ENCODE assay signal across 1 cellular context in genomic region chr20:47418061-47418616, GRCh38.
A peak's percentile ranks its signal among the peaks of the same experiment; 100 is the strongest.
TF ChIP-seq lines count a peak whose summit lies in the region.

No MANE protein-coding gene starts in this region.

TF ChIP-seq in HepG2, 621 proteins besides CTCF, POLR2A, EP300 and RAD21 (continues in another document):
- TF ChIP-seq DNMT1 (CRISPR knock-in tag; IDR thresholded peaks at IDR 0.05) = no peak
- no peak for TF ChIP-seq DMAP1 (CRISPR knock-in tag; IDR thresholded peaks at IDR 0.05)
- TF ChIP-seq TP53 (CRISPR knock-in tag; conservative IDR thresholded peaks at IDR 0.05) = no peak
- peak; percentile 45 for TF ChIP-seq HNRNPK (IDR thresholded peaks at IDR 0.05; ENCODE audit: low read depth, low read length, poor library complexity, severe bottlenecking)
- TF ChIP-seq ZNF263 (CRISPR knock-in tag; IDR thresholded peaks at IDR 0.05) = no peak
- no peak for TF ChIP-seq TBP (CRISPR knock-in tag; IDR thresholded peaks at IDR 0.05)
- TF ChIP-seq ZNF496 (CRISPR knock-in tag; IDR thresholded peaks at IDR 0.05; ENCODE audit: insufficient replicate concordance) = no peak
- TF ChIP-seq IKZF4 (CRISPR knock-in tag; IDR thresholded peaks at IDR 0.05; ENCODE audit: borderline replicate concordance, low read depth, not compliant biosample characterization) = no peak
- TF ChIP-seq ZFP90 (CRISPR knock-in tag; IDR thresholded peaks at IDR 0.05; ENCODE audit: borderline replicate concordance) = peak; percentile 83; the same call in 1 of the 2 replicates
- TF ChIP-seq NR2F1 (CRISPR knock-in tag; IDR thresholded peaks at IDR 0.05) = peak; percentile 57 to 62; a peak in 1 of 4 replicates
- TF ChIP-seq ZNF768 (CRISPR knock-in tag; IDR thresholded peaks at IDR 0.05) = no peak
- no peak for TF ChIP-seq PHF20 (CRISPR knock-in tag; IDR thresholded peaks at IDR 0.05)
- no peak for TF ChIP-seq IKZF1 (IDR thresholded peaks at IDR 0.05)
- no peak for TF ChIP-seq ZNF75D (CRISPR knock-in tag; IDR thresholded peaks at IDR 0.05; ENCODE audit: borderline replicate concordance)
- no peak for TF ChIP-seq ATF7-NPFF (CRISPR knock-in tag; IDR thresholded peaks at IDR 0.05; ENCODE audit: low read depth)
- no peak for TF ChIP-seq TARDBP (CRISPR knock-in tag; IDR thresholded peaks at IDR 0.05)
- 0 out of 2 replicates have a peak, but pooled peaks have one; percentile 16 for TF ChIP-seq NCOR1 (IDR thresholded peaks at IDR 0.05; ENCODE audit: borderline replicate concordance, low read length)
- 0 out of 2 replicates have a peak, but pooled peaks have one; percentile 50 for TF ChIP-seq HOXA5 (CRISPR knock-in tag; IDR thresholded peaks at IDR 0.05)
- TF ChIP-seq ZNF572 (CRISPR knock-in tag; IDR thresholded peaks at IDR 0.05) = no peak
- TF ChIP-seq ZNF343 (CRISPR knock-in tag; IDR thresholded peaks at IDR 0.05) = no peak
- no peak for TF ChIP-seq SP1 (IDR thresholded peaks at IDR 0.05)
- TF ChIP-seq SP1 (CRISPR knock-in tag; IDR thresholded peaks at IDR 0.05) = no peak
- no peak for TF ChIP-seq TRIM22 (IDR thresholded peaks at IDR 0.05)
- no peak for TF ChIP-seq CHCHD3 (CRISPR knock-in tag; IDR thresholded peaks at IDR 0.05)
- no peak for TF ChIP-seq SRSF9 (IDR thresholded peaks at IDR 0.05; ENCODE audit: borderline replicate concordance, insufficient read depth, low read depth, low read length, poor library complexity, severe bottlenecking)
- no peak for TF ChIP-seq THYN1 (CRISPR knock-in tag; IDR thresholded peaks at IDR 0.05; ENCODE audit: borderline replicate concordance, low read depth)
- TF ChIP-seq ZHX1 (CRISPR knock-in tag; IDR thresholded peaks at IDR 0.05; ENCODE audit: low read depth) = peak; percentile 19; the same call in 1 of the 2 replicates
- TF ChIP-seq THRA (CRISPR knock-in tag; IDR thresholded peaks at IDR 0.05; ENCODE audit: borderline replicate concordance) = no peak
- TF ChIP-seq TOE1 (CRISPR knock-in tag; IDR thresholded peaks at IDR 0.05) = no peak
- no peak for TF ChIP-seq CEBPB (IDR thresholded peaks at IDR 0.05; ENCODE audit: borderline replicate concordance, low read depth, low read length)
- TF ChIP-seq PATZ1 (CRISPR knock-in tag; IDR thresholded peaks at IDR 0.05) = no peak
- TF ChIP-seq ZNF713 (CRISPR knock-in tag; IDR thresholded peaks at IDR 0.05) = no peak
- TF ChIP-seq ZNF333 (CRISPR knock-in tag; IDR thresholded peaks at IDR 0.05; ENCODE audit: borderline replicate concordance) = no peak
- TF ChIP-seq CEBPZ (IDR thresholded peaks at IDR 0.05; ENCODE audit: low read length) = no peak
- no peak for TF ChIP-seq MEIS2 (CRISPR knock-in tag; IDR thresholded peaks at IDR 0.05)
- TF ChIP-seq MLLT10 (CRISPR knock-in tag; IDR thresholded peaks at IDR 0.05) = no peak
- TF ChIP-seq ATF2 (CRISPR knock-in tag; IDR thresholded peaks at IDR 0.05) = no peak
- no peak for TF ChIP-seq PHF5A (CRISPR knock-in tag; IDR thresholded peaks at IDR 0.05; ENCODE audit: low read depth, unreplicated experiment)
- TF ChIP-seq EED (CRISPR knock-in tag; IDR thresholded peaks at IDR 0.05) = no peak
- TF ChIP-seq LCORL (IDR thresholded peaks at IDR 0.05) = no peak
- no peak; the same call in 1 of the 2 replicates for TF ChIP-seq LCORL (CRISPR knock-in tag; IDR thresholded peaks at IDR 0.05)
- no peak for TF ChIP-seq KAT2B (IDR thresholded peaks at IDR 0.05; ENCODE audit: borderline replicate concordance, low read depth, low read length)
- TF ChIP-seq CREB1 (IDR thresholded peaks at IDR 0.05) = 0 out of 2 replicates have a peak, but pooled peaks have one; percentile 1
- TF ChIP-seq CREB1 (CRISPR knock-in tag; IDR thresholded peaks at IDR 0.05) = 0 out of 2 replicates have a peak, but pooled peaks have one; percentile 0
- TF ChIP-seq ZBTB20 (CRISPR knock-in tag; IDR thresholded peaks at IDR 0.05; ENCODE audit: borderline replicate concordance, low read depth) = no peak
- no peak for TF ChIP-seq ZNF484 (CRISPR knock-in tag; IDR thresholded peaks at IDR 0.05; ENCODE audit: borderline replicate concordance, low read depth)
- no peak for TF ChIP-seq YEATS4 (CRISPR knock-in tag; IDR thresholded peaks at IDR 0.05; ENCODE audit: borderline replicate concordance)
- TF ChIP-seq SPEN (CRISPR knock-in tag; IDR thresholded peaks at IDR 0.05; ENCODE audit: low read depth) = no peak
- TF ChIP-seq POLR2AphosphoS5 (IDR thresholded peaks at IDR 0.05; ENCODE audit: low read depth, low read length) = no peak
- TF ChIP-seq HMG20A (CRISPR knock-in tag; IDR thresholded peaks at IDR 0.05; ENCODE audit: borderline replicate concordance) = peak; percentile 39; the same call in 1 of the 2 replicates
- 0 out of 2 replicates have a peak, but pooled peaks have one; percentile 39 for TF ChIP-seq ARID5B (CRISPR knock-in tag; IDR thresholded peaks at IDR 0.05)
- TF ChIP-seq ZNF639 (CRISPR knock-in tag; conservative IDR thresholded peaks at IDR 0.05) = no peak
- no peak for TF ChIP-seq SNAPC2 (CRISPR knock-in tag; IDR thresholded peaks at IDR 0.05)
